ENCODE assay signal across 9 cellular contexts in the genomic region with DNA sequence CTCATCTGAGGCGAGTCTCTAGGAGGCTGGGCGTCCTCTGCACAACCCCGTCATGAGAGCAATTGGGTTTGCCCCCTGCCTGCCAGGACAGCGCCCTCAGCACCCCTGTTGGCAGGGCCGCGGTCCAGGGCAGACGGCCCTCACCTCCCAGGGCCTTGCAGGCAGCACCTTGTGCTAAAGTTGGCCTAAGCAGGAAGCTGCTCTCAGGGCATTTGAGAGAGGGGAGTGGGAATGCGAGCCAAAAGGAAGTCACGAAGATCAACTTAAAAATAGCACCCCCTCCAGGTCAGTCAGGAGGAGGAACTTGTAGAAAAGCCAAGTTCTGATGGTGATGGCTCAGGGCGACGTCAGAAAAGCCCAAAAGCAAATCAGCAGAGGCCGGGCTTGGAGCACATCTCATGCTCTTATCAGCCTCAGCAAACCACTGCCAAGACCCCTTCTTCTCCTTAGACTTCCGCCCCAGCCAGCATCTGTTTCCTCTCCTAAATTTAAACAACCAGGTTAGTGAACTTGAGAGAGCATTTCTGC. TPM values are rescaled to one million over a fixed set of nuclear protein-coding genes. Genes with fewer than 3 reads are reported as not detected.
DNase-seq lines count a peak whose midpoint lies in the region; ATAC-seq and TF ChIP-seq lines count a peak whose summit lies in the region.
"Had no signal": no experiment of that assay in that cellular context is flagged by ENCODE, and none has a peak within 500 bp of the region (broad histone marks: within the 10 kb centered on the region; RNA-seq: fewer than 3 reads in every experiment).

No MANE protein-coding gene starts in this region.

- H3K27ac ChIP-seq in upper lobe of right lung, result peak overlapping the region; percentile 84

- peak overlapping the region; percentile 88 for H3K4me3 Mint-ChIP-seq in memory B cell

- intact Hi-C loops in upper lobe of right lung (cut with DNase I), result no loop called here

- peak; percentile 37 for TF ChIP-seq CTCF in upper lobe of right lung (IDR thresholded peaks at IDR 0.05)

- peaks cover 23% of the 10 kb centered on the region for H3K4me1 ChIP-seq in upper lobe of right lung

- no peaks in the 10 kb centered on the region for H3K27me3 Mint-ChIP-seq in memory B cell

- H3K27ac Mint-ChIP-seq in memory B cell, result peak overlapping the region; percentile 90

- no peaks in the 10 kb centered on the region for H3K36me3 ChIP-seq in upper lobe of right lung

- peak overlapping the region; percentile 39 for H3K4me3 ChIP-seq in upper lobe of right lung

- H3K27me3 ChIP-seq in upper lobe of right lung, result no peaks in the 10 kb centered on the region

- DNase-seq in EH (ENCODE audit: low read depth) (peak; percentile 68), SK-N-DZ (ENCODE audit: low spot score) (peak; percentile 56), memory B cell (ENCODE audit: low spot score in 2 of 2) (peak; percentile 45 to 57), upper lobe of right lung (peak; percentile 68), NCI-H2081 (lab: John Stamatoyannopoulos, UW) (no peak), dedifferentiated amniotic fluid mesenchymal stem cell (ENCODE audit: extremely low spot score) (no peak)
- DNase-seq in effector CD8-positive, alpha-beta T cell (lab: John Stamatoyannopoulos, UW), result peak; percentile 9

- H3K4me1 Mint-ChIP-seq in memory B cell, result peaks cover 28% of the 10 kb centered on the region

- ATAC-seq in HG02571 (IDR thresholded peaks at IDR 0.05; ENCODE audit: unreplicated experiment), result peak; percentile 30
- ATAC-seq in memory B cell (ENCODE audit: low read depth), result peak; percentile 85
- ATAC-seq in upper lobe of right lung, result peak; percentile 70

- H3K9me3 Mint-ChIP-seq in memory B cell, result no peaks in the 10 kb centered on the region

- H3K36me3 Mint-ChIP-seq in memory B cell, result no peaks in the 10 kb centered on the region

- H3K9me3 ChIP-seq in upper lobe of right lung, result no peaks in the 10 kb centered on the region

RNA-seq across cellular contexts. Expression of a gene that starts 12.6 kb away (rescaled TPM):
- polyA plus RNA-seq in SK-N-DZ (2014; cell fraction: cytosol; rRNA removed), result not detected in 2 replicates
- polyA plus RNA-seq in SK-N-DZ (2014; cell fraction: nucleus; rRNA removed), result not detected in 2 replicates
- total RNA-seq in upper lobe of right lung, result 9.3 TPM
- total RNA-seq: T-helper 1 cell treated with Interleukin-12 subunit alpha and Interleukin-12 subunit beta and Interleukin-4 antibody, amounts not matched to agents 30 ng/mL and 1 ng/mL, for 36 hours had no signal

RNA-seq across cellular contexts. Expression of a gene that starts 12.6 kb away (rescaled TPM):
- polyA plus RNA-seq in SK-N-DZ (2014; cell fraction: cytosol; rRNA removed), result not detected in 2 replicates
- polyA plus RNA-seq in SK-N-DZ (2014; cell fraction: nucleus; rRNA removed), result not detected in 2 replicates
- total RNA-seq in upper lobe of right lung, result 5.1 TPM

RNA-seq across cellular contexts. Expression of a gene that starts 42.3 kb away (rescaled TPM):
- polyA plus RNA-seq in SK-N-DZ (2014; cell fraction: cytosol; rRNA removed), result 0.19 TPM in 1 of 2 replicates, not detected in the other
- polyA plus RNA-seq in SK-N-DZ (2014; cell fraction: nucleus; rRNA removed), result 2.4 and 3.5 TPM in 2 replicates
- total RNA-seq in upper lobe of right lung, result 79.3 TPM

Comparison
In these comparisons a context has a peak if more than half of its experiments do, and no peak if none do; other contexts are left out.
1. DNase-seq: peak in EH (single experiment), SK-N-DZ (single experiment), effector CD8-positive, alpha-beta T cell (single experiment), memory B cell (2 of 2) and upper lobe of right lung (single experiment); none in NCI-H2081 (0 of 2) and dedifferentiated amniotic fluid mesenchymal stem cell (single experiment).
2. ATAC-seq: peak in every context shown above with its lines; median percentile 85 in memory B cell; 70 in upper lobe of right lung; 30 in HG02571.